ENCODE assay signal across 1 cellular context in the genomic region with DNA sequence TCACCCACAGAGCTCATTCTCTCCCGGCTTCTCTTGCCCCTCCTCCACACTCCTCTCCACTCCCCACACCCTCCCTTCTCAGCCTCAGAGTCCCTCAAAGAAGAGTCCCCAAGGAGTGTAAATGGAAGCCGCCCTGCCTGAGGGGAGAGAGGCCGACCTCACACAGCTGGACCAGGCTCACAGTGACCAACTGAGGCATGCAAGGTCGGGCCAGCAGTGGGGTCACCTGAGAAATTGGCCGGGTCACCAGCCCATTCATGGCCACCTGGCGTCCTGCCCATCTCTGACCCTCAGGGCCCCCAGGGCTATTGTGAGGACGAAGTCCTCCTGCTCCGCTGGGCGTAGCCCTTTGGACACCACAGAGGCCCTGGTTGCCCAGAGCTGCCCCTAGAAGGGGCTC.
TF ChIP-seq lines count a peak whose summit lies in the region.

No MANE protein-coding gene starts in this region.

TF ChIP-seq in GM23338, 12 proteins besides CTCF, POLR2A, EP300 and RAD21 (continued from another document):
- TF ChIP-seq, protein P1, sequence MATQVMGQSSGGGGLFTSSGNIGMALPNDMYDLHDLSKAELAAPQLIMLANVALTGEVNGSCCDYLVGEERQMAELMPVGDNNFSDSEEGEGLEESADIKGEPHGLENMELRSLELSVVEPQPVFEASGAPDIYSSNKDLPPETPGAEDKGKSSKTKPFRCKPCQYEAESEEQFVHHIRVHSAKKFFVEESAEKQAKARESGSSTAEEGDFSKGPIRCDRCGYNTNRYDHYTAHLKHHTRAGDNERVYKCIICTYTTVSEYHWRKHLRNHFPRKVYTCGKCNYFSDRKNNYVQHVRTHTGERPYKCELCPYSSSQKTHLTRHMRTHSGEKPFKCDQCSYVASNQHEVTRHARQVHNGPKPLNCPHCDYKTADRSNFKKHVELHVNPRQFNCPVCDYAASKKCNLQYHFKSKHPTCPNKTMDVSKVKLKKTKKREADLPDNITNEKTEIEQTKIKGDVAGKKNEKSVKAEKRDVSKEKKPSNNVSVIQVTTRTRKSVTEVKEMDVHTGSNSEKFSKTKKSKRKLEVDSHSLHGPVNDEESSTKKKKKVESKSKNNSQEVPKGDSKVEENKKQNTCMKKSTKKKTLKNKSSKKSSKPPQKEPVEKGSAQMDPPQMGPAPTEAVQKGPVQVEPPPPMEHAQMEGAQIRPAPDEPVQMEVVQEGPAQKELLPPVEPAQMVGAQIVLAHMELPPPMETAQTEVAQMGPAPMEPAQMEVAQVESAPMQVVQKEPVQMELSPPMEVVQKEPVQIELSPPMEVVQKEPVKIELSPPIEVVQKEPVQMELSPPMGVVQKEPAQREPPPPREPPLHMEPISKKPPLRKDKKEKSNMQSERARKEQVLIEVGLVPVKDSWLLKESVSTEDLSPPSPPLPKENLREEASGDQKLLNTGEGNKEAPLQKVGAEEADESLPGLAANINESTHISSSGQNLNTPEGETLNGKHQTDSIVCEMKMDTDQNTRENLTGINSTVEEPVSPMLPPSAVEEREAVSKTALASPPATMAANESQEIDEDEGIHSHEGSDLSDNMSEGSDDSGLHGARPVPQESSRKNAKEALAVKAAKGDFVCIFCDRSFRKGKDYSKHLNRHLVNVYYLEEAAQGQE (IDR thresholded peaks at IDR 0.05; ENCODE audit: unreplicated experiment) = no peak
- TF ChIP-seq EZH2phosphoT487 (IDR thresholded peaks at IDR 0.05; ENCODE audit: unreplicated experiment) (no peak), CREB1 (CRISPR knock-in tag; IDR thresholded peaks at IDR 0.05; ENCODE audit: low read depth) (no peak), POLR2AphosphoS5 (IDR thresholded peaks at IDR 0.05; ENCODE audit: low read depth) (no peak), STAT1 (IDR thresholded peaks at IDR 0.05; ENCODE audit: unreplicated experiment) (no peak), ZNF114 (CRISPR knock-in tag; IDR thresholded peaks at IDR 0.05) (no peak), EZH2 (IDR thresholded peaks at IDR 0.05; ENCODE audit: low read depth, unreplicated experiment) (no peak)
- TF ChIP-seq, protein P2, sequence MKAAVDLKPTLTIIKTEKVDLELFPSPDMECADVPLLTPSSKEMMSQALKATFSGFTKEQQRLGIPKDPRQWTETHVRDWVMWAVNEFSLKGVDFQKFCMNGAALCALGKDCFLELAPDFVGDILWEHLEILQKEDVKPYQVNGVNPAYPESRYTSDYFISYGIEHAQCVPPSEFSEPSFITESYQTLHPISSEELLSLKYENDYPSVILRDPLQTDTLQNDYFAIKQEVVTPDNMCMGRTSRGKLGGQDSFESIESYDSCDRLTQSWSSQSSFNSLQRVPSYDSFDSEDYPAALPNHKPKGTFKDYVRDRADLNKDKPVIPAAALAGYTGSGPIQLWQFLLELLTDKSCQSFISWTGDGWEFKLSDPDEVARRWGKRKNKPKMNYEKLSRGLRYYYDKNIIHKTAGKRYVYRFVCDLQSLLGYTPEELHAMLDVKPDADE (IDR thresholded peaks at IDR 0.05) = no peak
TF ChIP-seq in GM23338: peak in this region for 0.
